ENCODE assay signal across 9 cellular contexts in genomic region chr3:129599607-129600006, GRCh38. TPM values are rescaled to one million over a fixed set of nuclear protein-coding genes. Genes with fewer than 3 reads are reported as not detected.
DNase-seq lines count a peak whose midpoint lies in the region; ATAC-seq and TF ChIP-seq lines count a peak whose summit lies in the region.
"Had no signal": no experiment of that assay in that cellular context is flagged by ENCODE, and none has a peak within 500 bp of the region (broad histone marks: within the 10 kb centered on the region; RNA-seq: fewer than 3 reads in every experiment).

No MANE protein-coding gene starts in this region.

- TF ChIP-seq POLR2A in sigmoid colon (IDR thresholded peaks at IDR 0.05) = no peak
- no peak for TF ChIP-seq POLR2A in testis (IDR thresholded peaks at IDR 0.05)

- H3K27me3 Mint-ChIP-seq in glutamatergic neuron (ENCODE audit: unreplicated experiment) = peaks cover 9% of the 10 kb centered on the region

- peak; percentile 84 for DNase-seq in GDM1 (lab: John Stamatoyannopoulos, UW)
- peak; percentile 76 for DNase-seq in SKM-1 (lab: John Stamatoyannopoulos, UW; ENCODE audit: unreplicated experiment)
- DNase-seq in glutamatergic neuron = no peak
- peak; percentile 84 for DNase-seq in sigmoid colon
- no peak for DNase-seq in testis
- DNase-seq: pancreas had no signal

- no peak overlapping the region for H3K4me3 Mint-ChIP-seq in glutamatergic neuron (ENCODE audit: unreplicated experiment)

- H3K27ac Mint-ChIP-seq in glutamatergic neuron (ENCODE audit: unreplicated experiment) = peak overlapping the region; percentile 17

- H3K27me3 ChIP-seq in sigmoid colon = peaks cover 0 to 1% (median 0%) of the 10 kb centered on the region in 3 donors
- no peaks in the 10 kb centered on the region for H3K27me3 ChIP-seq in testis
- H3K27me3 ChIP-seq: pancreas had no signal

- H3K27ac ChIP-seq in sigmoid colon (peak overlapping the region; percentile 72 to 82 (median 78)), testis (peak overlapping the region in 1 of 2 donors; percentile 86)

- no peak for TF ChIP-seq CTCF in glutamatergic neuron (IDR thresholded peaks at IDR 0.05; ENCODE audit: partially characterized antibody, unreplicated experiment)
- TF ChIP-seq CTCF in sigmoid colon (IDR thresholded peaks at IDR 0.05) = no peak
- TF ChIP-seq CTCF in testis (IDR thresholded peaks at IDR 0.05) = no peak

- H3K36me3 Mint-ChIP-seq in glutamatergic neuron (ENCODE audit: unreplicated experiment) = no peaks in the 10 kb centered on the region

- peaks cover 0 to 73% (median 73%) of the 10 kb centered on the region in 4 donors for H3K4me1 ChIP-seq in sigmoid colon
- peaks cover 66% of the 10 kb centered on the region for H3K4me1 ChIP-seq in testis

- TF ChIP-seq EP300 in sigmoid colon (IDR thresholded peaks at IDR 0.05) = no peak

- H3K4me1 Mint-ChIP-seq in glutamatergic neuron (ENCODE audit: low read depth, unreplicated experiment) = peaks cover 28% of the 10 kb centered on the region

- no peak for ATAC-seq in GM21786 (IDR thresholded peaks at IDR 0.05; ENCODE audit: unreplicated experiment)
- no peak for ATAC-seq in HG03521 (IDR thresholded peaks at IDR 0.05; ENCODE audit: unreplicated experiment)
- ATAC-seq in GM21360 (IDR thresholded peaks at IDR 0.05; ENCODE audit: unreplicated experiment) = no peak

- no peaks in the 10 kb centered on the region for H3K9me3 ChIP-seq in sigmoid colon
- H3K9me3 ChIP-seq in testis = no peaks in the 10 kb centered on the region
- H3K9me3 ChIP-seq: pancreas had no signal

- intact Hi-C loops in sigmoid colon (cut with DNase I) = loop anchor here (5.0 kb wide), 1 partner anchor 37 kb away; no protein-coding TSS in a partner anchor
- intact Hi-C loops in testis (cut with DNase I; ENCODE audit: low total_unique reads) = loop anchor here (10.0 kb wide), 1 partner anchor 45 kb away; no protein-coding TSS in a partner anchor

- WGBS in sigmoid colon, 2 donors = 55 to 74% methylated on average over 5 of the region's 5 CpGs
- 77 to 83% methylated on average over 2 to 5 of the region's 5 CpGs for WGBS in testis, 2 donors

- H3K4me3 ChIP-seq in sigmoid colon (no peak overlapping the region), testis (no peak overlapping the region)
- H3K4me3 ChIP-seq: pancreas had no signal

- no peaks in the 10 kb centered on the region for H3K36me3 ChIP-seq in sigmoid colon
- no peaks in the 10 kb centered on the region for H3K36me3 ChIP-seq in testis (ENCODE audit: low read depth, missing control alignments)
- H3K36me3 ChIP-seq: pancreas had no signal

- H3K9me3 Mint-ChIP-seq in glutamatergic neuron (ENCODE audit: unreplicated experiment) = peaks cover 4% of the 10 kb centered on the region

RNA-seq across cellular contexts. Expression of gene PLXND1, which starts 6.9 kb away (rescaled TPM):
- 72.2 TPM for total RNA-seq in glutamatergic neuron (ENCODE audit: unreplicated experiment)
- 10 to 100 TPM; 36.9 to 77.0 (median 61.8) TPM for total RNA-seq in sigmoid colon
- polyA plus RNA-seq in sigmoid colon = 10 to 100 TPM in 2 of 3 donors, 1 to 10 TPM in 1; 9.6 to 42.0 (median 15.7) TPM
- total RNA-seq in testis = 10 to 100 TPM; 50.2 to 87.8 TPM
- polyA plus RNA-seq in testis (ENCODE audit: insufficient read depth, low read depth, low replicate concordance) = 69.2 TPM

RNA-seq across cellular contexts. Expression of gene H1-8, which starts 56.6 kb away (rescaled TPM):
- total RNA-seq in glutamatergic neuron (ENCODE audit: unreplicated experiment) (not detected), sigmoid colon (not detected), testis (1 to 10 TPM; 4.2 to 4.8 TPM)
- polyA plus RNA-seq in sigmoid colon (not detected), testis (ENCODE audit: insufficient read depth, low read depth, low replicate concordance) (8.6 TPM)
- total RNA-seq: pancreas had no signal
- polyA plus RNA-seq: pancreas had no signal

Comparison
In these comparisons a context has a peak if more than half of its experiments do, and no peak if none do; other contexts are left out.
1. DNase-seq: peak in GDM1 (single experiment), SKM-1 (single experiment) and sigmoid colon (single experiment); none in glutamatergic neuron (single experiment) and testis (single experiment).